Comparison of ENCODE assay signal across 8 cellular contexts in the genomic region with DNA sequence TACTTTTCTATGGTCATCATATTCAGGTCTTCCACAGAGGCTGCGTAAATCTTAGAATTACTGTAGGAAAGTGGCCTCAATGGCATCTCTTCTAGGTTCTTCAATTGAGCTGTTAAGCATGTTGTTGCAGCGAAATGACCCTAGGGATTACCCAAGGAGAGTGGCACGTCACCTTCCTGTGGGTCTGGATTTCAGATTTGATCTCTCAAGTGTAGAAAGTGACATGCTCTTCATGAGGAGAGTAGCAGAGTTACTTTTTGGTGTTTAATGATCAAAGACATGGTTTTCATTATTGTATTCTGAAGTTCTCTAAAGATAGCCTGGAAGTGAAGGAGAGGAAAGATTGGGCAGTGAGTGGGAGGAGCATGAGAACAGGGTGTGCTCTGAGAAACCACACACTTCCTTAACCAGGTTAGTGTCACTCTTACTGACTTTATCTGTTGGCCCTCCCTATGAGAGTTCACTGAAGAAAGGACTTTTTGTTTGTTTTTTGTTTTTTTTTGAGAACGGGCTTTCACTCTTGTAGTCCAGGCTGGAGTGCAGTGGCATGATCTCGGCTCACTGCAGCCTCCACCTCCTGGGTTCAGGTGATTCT.
DNase-seq lines count a peak whose midpoint lies in the region; ATAC-seq and TF ChIP-seq lines count a peak whose summit lies in the region.

No MANE protein-coding gene starts in this region.

- H3K4me3 ChIP-seq in Loucy (ENCODE audit: low read length, poor library complexity, severe bottlenecking) = peak overlapping the region; percentile 23

- H4K20me1 ChIP-seq in Loucy (ENCODE audit: insufficient read depth, low read length, poor library complexity, severe bottlenecking) = no peaks in the 10 kb centered on the region

- DNase-seq in left colon (no peak), midbrain (lab: John Stamatoyannopoulos, UW) (no peak), DMS79 treated with DMSO at 0.1 percent for 48 hours (lab: John Stamatoyannopoulos, UW) (no peak), NCI-H2081 treated with DMSO at 0.1 percent for 48 hours (lab: John Stamatoyannopoulos, UW) (no peak)
- no peak for DNase-seq in NK-92 treated with Interleukin-12 subunit alpha and Interleukin-12 subunit beta, amount 100 ng/mL, for 24 hours (lab: John Stamatoyannopoulos, UW)

- H3K9ac ChIP-seq in Loucy (ENCODE audit: low read depth, low read length, poor library complexity, severe bottlenecking) = peak overlapping the region; percentile 37

- TF ChIP-seq CTCF in Loucy (conservative IDR thresholded peaks at IDR 0.05; ENCODE audit: low read length) = no peak

- no peaks in the 10 kb centered on the region for H3K9me2 ChIP-seq in Loucy (replicated peaks; ENCODE audit: low read depth, low read length)

- no peaks in the 10 kb centered on the region for H3K27me3 ChIP-seq in Loucy (ENCODE audit: insufficient read depth, low read length, poor library complexity, severe bottlenecking)

- H3K9me3 ChIP-seq in Loucy (ENCODE audit: insufficient read depth, low read depth, low read length) = no peaks in the 10 kb centered on the region

- peak overlapping the region; percentile 62 for H3K4me2 ChIP-seq in Loucy (ENCODE audit: low read depth, low read length, poor library complexity, severe bottlenecking)

- intact Hi-C loops in left colon (cut with DNase I, micrococcal nuclease) = no loop called here

- H3K79me2 ChIP-seq in Loucy (ENCODE audit: insufficient read depth, low read length) = no peaks in the 10 kb centered on the region

- H3F3A ChIP-seq in Loucy (ENCODE audit: low read depth) = peaks cover 5% of the 10 kb centered on the region; the same call in 1 of the 2 replicates

- peak; percentile 93 for ATAC-seq in GM18502 (IDR thresholded peaks at IDR 0.05; ENCODE audit: poor library complexity, unreplicated experiment)
- ATAC-seq in GM21576 (IDR thresholded peaks at IDR 0.05; ENCODE audit: unreplicated experiment) = peak; percentile 94
- ATAC-seq in left colon = peak; percentile 95

- no peaks in the 10 kb centered on the region for H3K36me3 ChIP-seq in Loucy (ENCODE audit: insufficient read depth, low read length)

- H2AFZ ChIP-seq in Loucy (ENCODE audit: low read length) = peak overlapping the region; percentile 73; the same call in 1 of the 2 replicates

- H3K4me1 ChIP-seq in Loucy (ENCODE audit: insufficient read depth, low read length, poor library complexity, severe bottlenecking) = peaks cover 35% of the 10 kb centered on the region
